Comparison of ENCODE assay signal across 2 cellular contexts in genomic region chr2:15172825-15173224, GRCh38.
TF ChIP-seq lines count a peak whose summit lies in the region.

No MANE protein-coding gene starts in this region.

TF ChIP-seq in SK-N-SH treated with all-trans-retinoic acid at 6 μM for 48 hours, 23 proteins besides CTCF, POLR2A, EP300 and RAD21 (continued from another document):
- TF ChIP-seq, protein P1, sequence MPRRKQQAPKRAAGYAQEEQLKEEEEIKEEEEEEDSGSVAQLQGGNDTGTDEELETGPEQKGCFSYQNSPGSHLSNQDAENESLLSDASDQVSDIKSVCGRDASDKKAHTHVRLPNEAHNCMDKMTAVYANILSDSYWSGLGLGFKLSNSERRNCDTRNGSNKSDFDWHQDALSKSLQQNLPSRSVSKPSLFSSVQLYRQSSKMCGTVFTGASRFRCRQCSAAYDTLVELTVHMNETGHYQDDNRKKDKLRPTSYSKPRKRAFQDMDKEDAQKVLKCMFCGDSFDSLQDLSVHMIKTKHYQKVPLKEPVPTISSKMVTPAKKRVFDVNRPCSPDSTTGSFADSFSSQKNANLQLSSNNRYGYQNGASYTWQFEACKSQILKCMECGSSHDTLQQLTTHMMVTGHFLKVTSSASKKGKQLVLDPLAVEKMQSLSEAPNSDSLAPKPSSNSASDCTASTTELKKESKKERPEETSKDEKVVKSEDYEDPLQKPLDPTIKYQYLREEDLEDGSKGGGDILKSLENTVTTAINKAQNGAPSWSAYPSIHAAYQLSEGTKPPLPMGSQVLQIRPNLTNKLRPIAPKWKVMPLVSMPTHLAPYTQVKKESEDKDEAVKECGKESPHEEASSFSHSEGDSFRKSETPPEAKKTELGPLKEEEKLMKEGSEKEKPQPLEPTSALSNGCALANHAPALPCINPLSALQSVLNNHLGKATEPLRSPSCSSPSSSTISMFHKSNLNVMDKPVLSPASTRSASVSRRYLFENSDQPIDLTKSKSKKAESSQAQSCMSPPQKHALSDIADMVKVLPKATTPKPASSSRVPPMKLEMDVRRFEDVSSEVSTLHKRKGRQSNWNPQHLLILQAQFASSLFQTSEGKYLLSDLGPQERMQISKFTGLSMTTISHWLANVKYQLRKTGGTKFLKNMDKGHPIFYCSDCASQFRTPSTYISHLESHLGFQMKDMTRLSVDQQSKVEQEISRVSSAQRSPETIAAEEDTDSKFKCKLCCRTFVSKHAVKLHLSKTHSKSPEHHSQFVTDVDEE (CRISPR knock-in tag; IDR thresholded peaks at IDR 0.05) = no peak
TF ChIP-seq in SK-N-SH treated with all-trans-retinoic acid at 6 μM for 48 hours: peak in this region for 1.

TF ChIP-seq in HepG2, 621 proteins besides CTCF, POLR2A, EP300 and RAD21 (continued from another document and continues in another):
- TF ChIP-seq KLF15 (CRISPR knock-in tag; IDR thresholded peaks at IDR 0.05; ENCODE audit: borderline replicate concordance) (no peak), HNF4A (CRISPR knock-in tag; IDR thresholded peaks at IDR 0.05) (peak; percentile 98), SSRP1 (CRISPR knock-in tag; IDR thresholded peaks at IDR 0.05) (no peak), NAIF1 (CRISPR knock-in tag; IDR thresholded peaks at IDR 0.05; ENCODE audit: borderline replicate concordance) (no peak), ZNF407 (CRISPR knock-in tag; IDR thresholded peaks at IDR 0.05; ENCODE audit: not compliant biosample characterization) (no peak), ZNF281 (CRISPR knock-in tag; IDR thresholded peaks at IDR 0.05; ENCODE audit: borderline replicate concordance) (0 out of 2 replicates have a peak, but pooled peaks have one; percentile 18), ZNF761 (CRISPR knock-in tag; conservative IDR thresholded peaks at IDR 0.05) (0 out of 2 replicates have a peak, but pooled peaks have one; percentile 27), MED8 (CRISPR knock-in tag; IDR thresholded peaks at IDR 0.05; ENCODE audit: insufficient replicate concordance) (no peak), MLX (CRISPR knock-in tag; IDR thresholded peaks at IDR 0.05) (no peak), HOXA3 (CRISPR knock-in tag; IDR thresholded peaks at IDR 0.05) (peak; percentile 30; the same call in 1 of the 2 replicates), ZNF597 (CRISPR knock-in tag; IDR thresholded peaks at IDR 0.05) (no peak), ZNF234 (CRISPR knock-in tag; conservative IDR thresholded peaks at IDR 0.05) (no peak), PRDM10 (CRISPR knock-in tag; IDR thresholded peaks at IDR 0.05; ENCODE audit: low read depth) (no peak), TOE1 (CRISPR knock-in tag; IDR thresholded peaks at IDR 0.05) (no peak), NFIC (IDR thresholded peaks at IDR 0.05; ENCODE audit: low read length) (peak; percentile 84), ZNF263 (CRISPR knock-in tag; IDR thresholded peaks at IDR 0.05) (no peak), GFI1 (CRISPR knock-in tag; IDR thresholded peaks at IDR 0.05; ENCODE audit: borderline replicate concordance) (peak; percentile 85), ZBTB7B (CRISPR knock-in tag; IDR thresholded peaks at IDR 0.05) (no peak), SKIL (CRISPR knock-in tag; IDR thresholded peaks at IDR 0.05; ENCODE audit: borderline replicate concordance) (peak; percentile 49; the same call in 1 of the 2 replicates), MIXL1 (CRISPR knock-in tag; IDR thresholded peaks at IDR 0.05) (peak; percentile 80), CENPX (CRISPR knock-in tag; IDR thresholded peaks at IDR 0.05) (no peak), MAFF (IDR thresholded peaks at IDR 0.05; ENCODE audit: low read depth, low read length) (peak; percentile 94)
- TF ChIP-seq, protein P2, sequence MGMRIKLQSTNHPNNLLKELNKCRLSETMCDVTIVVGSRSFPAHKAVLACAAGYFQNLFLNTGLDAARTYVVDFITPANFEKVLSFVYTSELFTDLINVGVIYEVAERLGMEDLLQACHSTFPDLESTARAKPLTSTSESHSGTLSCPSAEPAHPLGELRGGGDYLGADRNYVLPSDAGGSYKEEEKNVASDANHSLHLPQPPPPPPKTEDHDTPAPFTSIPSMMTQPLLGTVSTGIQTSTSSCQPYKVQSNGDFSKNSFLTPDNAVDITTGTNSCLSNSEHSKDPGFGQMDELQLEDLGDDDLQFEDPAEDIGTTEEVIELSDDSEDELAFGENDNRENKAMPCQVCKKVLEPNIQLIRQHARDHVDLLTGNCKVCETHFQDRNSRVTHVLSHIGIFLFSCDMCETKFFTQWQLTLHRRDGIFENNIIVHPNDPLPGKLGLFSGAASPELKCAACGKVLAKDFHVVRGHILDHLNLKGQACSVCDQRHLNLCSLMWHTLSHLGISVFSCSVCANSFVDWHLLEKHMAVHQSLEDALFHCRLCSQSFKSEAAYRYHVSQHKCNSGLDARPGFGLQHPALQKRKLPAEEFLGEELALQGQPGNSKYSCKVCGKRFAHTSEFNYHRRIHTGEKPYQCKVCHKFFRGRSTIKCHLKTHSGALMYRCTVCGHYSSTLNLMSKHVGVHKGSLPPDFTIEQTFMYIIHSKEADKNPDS (CRISPR knock-in tag; IDR thresholded peaks at IDR 0.05) = no peak
- TF ChIP-seq, protein P3, sequence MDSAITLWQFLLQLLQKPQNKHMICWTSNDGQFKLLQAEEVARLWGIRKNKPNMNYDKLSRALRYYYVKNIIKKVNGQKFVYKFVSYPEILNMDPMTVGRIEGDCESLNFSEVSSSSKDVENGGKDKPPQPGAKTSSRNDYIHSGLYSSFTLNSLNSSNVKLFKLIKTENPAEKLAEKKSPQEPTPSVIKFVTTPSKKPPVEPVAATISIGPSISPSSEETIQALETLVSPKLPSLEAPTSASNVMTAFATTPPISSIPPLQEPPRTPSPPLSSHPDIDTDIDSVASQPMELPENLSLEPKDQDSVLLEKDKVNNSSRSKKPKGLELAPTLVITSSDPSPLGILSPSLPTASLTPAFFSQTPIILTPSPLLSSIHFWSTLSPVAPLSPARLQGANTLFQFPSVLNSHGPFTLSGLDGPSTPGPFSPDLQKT (CRISPR knock-in tag; IDR thresholded peaks at IDR 0.05; ENCODE audit: borderline replicate concordance) = no peak
